In genomic region chr11:119207607-119208006, GRCh38 we compare ENCODE assay signal across 1 cellular context.
TF ChIP-seq lines count a peak whose summit lies in the region.

No MANE protein-coding gene starts in this region.

TF ChIP-seq in IMR-90, 13 proteins besides CTCF, POLR2A, EP300 and RAD21:
- no peak for TF ChIP-seq FOS (IDR thresholded peaks at IDR 0.05; ENCODE audit: low read depth, low read length)
- TF ChIP-seq BHLHE40 (IDR thresholded peaks at IDR 0.05; ENCODE audit: low read depth, low read length), result no peak
- TF ChIP-seq RFX5 (IDR thresholded peaks at IDR 0.05; ENCODE audit: low read depth, low read length), result no peak
- TF ChIP-seq SMC3 (IDR thresholded peaks at IDR 0.05; ENCODE audit: low read depth, low read length), result no peak
- no peak for TF ChIP-seq NFE2L2 (IDR thresholded peaks at IDR 0.05; ENCODE audit: low read depth, low read length)
- TF ChIP-seq MAZ (IDR thresholded peaks at IDR 0.05; ENCODE audit: borderline replicate concordance, low read depth, low read length), result no peak
- no peak for TF ChIP-seq CEBPB (IDR thresholded peaks at IDR 0.05; ENCODE audit: low read depth, low read length)
- TF ChIP-seq USF2 (IDR thresholded peaks at IDR 0.05; ENCODE audit: low read depth, low read length), result no peak
- no peak for TF ChIP-seq MAFK (IDR thresholded peaks at IDR 0.05; ENCODE audit: low read depth, low read length)
